8 cellular contexts compared by ENCODE assay signal in the genomic region with DNA sequence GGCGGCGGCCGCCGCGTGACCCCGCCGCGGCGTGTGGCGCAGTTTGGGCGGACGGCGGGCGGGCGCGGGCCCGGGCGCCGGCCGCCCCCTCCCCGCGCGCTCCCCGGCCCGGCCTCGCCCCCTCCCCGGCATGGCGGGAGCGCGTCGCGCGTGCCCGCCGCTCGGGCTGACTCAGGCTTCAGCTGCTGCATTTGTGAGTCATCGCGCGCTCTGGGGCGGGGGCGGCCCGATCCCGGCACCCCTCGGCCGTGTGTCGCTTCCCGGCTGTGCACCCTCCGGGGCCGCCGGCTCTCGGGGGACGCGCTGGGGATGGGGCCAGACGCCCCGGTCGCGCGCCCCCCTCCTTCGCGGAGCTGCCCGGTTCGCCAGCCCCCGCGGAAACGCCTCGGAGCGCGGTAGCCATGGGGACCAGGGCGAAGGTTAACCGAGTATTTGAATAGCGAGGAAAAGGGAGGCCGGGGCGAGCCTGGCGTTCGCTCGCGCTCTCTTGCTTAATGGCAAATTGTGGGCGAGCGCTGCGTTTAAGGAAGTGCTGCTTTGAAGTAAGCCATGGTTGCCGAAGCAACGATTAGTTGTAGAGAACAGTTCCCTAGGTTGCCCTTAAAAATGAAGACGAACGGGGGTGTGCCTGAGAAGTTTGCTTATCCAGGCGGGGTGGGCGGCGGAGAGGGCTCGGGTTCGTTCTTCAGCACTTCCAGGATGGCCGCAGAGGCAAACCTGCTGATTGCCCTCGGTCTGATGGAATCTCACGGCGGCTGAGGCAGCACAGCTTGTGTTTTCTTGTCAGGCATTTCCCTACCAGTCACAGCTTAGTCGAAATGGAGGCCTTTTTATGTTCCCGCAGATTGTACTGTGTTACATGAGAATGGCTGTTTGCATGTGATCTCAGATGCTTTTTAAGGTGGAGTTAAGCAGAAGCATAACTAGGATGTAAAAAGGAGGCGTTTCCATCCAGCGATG. TPM values are rescaled to one million over a fixed set of nuclear protein-coding genes. Genes with fewer than 3 reads are reported as not detected.
DNase-seq lines count a peak whose midpoint lies in the region; ATAC-seq, FAIRE-seq and TF ChIP-seq lines count a peak whose summit lies in the region.

No MANE protein-coding gene starts in this region.

- H3K36me3 ChIP-seq in Loucy (ENCODE audit: insufficient read depth, low read length) (peaks cover 48% of the 10 kb centered on the region), keratinocyte (ENCODE audit: control insufficient read depth in 2 of 2, extremely low read depth in 1 of 2, insufficient read depth in 2 of 2, low read length in 2 of 2) (peaks cover 39 to 49% of the 10 kb centered on the region in 2 experiments), spleen (peaks cover 12 to 47% (median 46%) of the 10 kb centered on the region in 6 donors)

- DNase-seq in EL (peak; percentile 78), cardiac fibroblast (ENCODE audit: low read depth in 2 of 2) (peak; percentile 61 to 63), keratinocyte (ENCODE audit: low read depth, low spot score) (no peak), spleen (peak; percentile 95), NCI-H2107 treated with DMSO at 0.1 percent for 48 hours (lab: John Stamatoyannopoulos, UW; ENCODE audit: unreplicated experiment) (no peak)

- H3K4me1 ChIP-seq in Loucy (ENCODE audit: insufficient read depth, low read length, poor library complexity, severe bottlenecking) (peaks cover 56% of the 10 kb centered on the region), keratinocyte (ENCODE audit: control insufficient read depth, extremely low read depth, insufficient read depth, low read length) (peaks cover 16% of the 10 kb centered on the region), spleen (peaks cover 19 to 79% (median 56%) of the 10 kb centered on the region in 6 donors)

- H2AFZ ChIP-seq in Loucy (ENCODE audit: low read length) (no peak overlapping the region), keratinocyte (ENCODE audit: control insufficient read depth, low read length) (no peak overlapping the region)

- peak overlapping the region; percentile 97 for H3K27ac ChIP-seq in keratinocyte (ENCODE audit: control insufficient read depth, insufficient read depth, low read length)
- H3K27ac ChIP-seq in spleen: peak overlapping the region; percentile 98 to 100 (median 100)

- FAIRE-seq in keratinocyte (lab: Jason Lieb, UNC): no peak

- no peaks in the 10 kb centered on the region for H3K9me2 ChIP-seq in Loucy (replicated peaks; ENCODE audit: low read depth, low read length)

- intact Hi-C loops in spleen (cut with DNase I; ENCODE audit: low total_unique reads): no loop called here

- peak; percentile 19 for ATAC-seq in GM21737 (IDR thresholded peaks at IDR 0.05; ENCODE audit: unreplicated experiment)
- ATAC-seq in activated CD4-positive, CD25-positive, alpha-beta regulatory T cell treated with anti-CD3 and anti-CD28 coated beads, Interleukin-2, amount 50 U/mL, for 24 hours: peak; percentile 41 to 46

- H3K9me3 ChIP-seq in Loucy (ENCODE audit: insufficient read depth, low read depth, low read length) (no peaks in the 10 kb centered on the region), keratinocyte (ENCODE audit: control insufficient read depth, low read depth, low read length) (no peaks in the 10 kb centered on the region), spleen (no peaks in the 10 kb centered on the region)

- H3K27me3 ChIP-seq in Loucy (ENCODE audit: insufficient read depth, low read length, poor library complexity, severe bottlenecking) (peaks cover 8% of the 10 kb centered on the region), keratinocyte (ENCODE audit: control insufficient read depth, extremely low read depth, insufficient read depth, low read length) (no peaks in the 10 kb centered on the region), spleen (replicated peaks in 1 of 7) (no peaks in the 10 kb centered on the region)

- H3K9ac ChIP-seq in Loucy (ENCODE audit: low read depth, low read length, poor library complexity, severe bottlenecking): peak overlapping the region; percentile 99
- H3K9ac ChIP-seq in keratinocyte (ENCODE audit: control insufficient read depth, extremely low read depth, insufficient read depth, low read length): peak overlapping the region; percentile 98

- dilution Hi-C loops in keratinocyte (cut with MboI; ENCODE audit: extremely low pct_ligation_motif_present, low sequenced_read_pairs): no loop called here

- H3K79me2 ChIP-seq in Loucy (ENCODE audit: insufficient read depth, low read length) (peaks cover 83% of the 10 kb centered on the region), keratinocyte (ENCODE audit: control insufficient read depth, insufficient read depth, low read length) (peaks cover 57% of the 10 kb centered on the region)

- H3K4me3 ChIP-seq in Loucy (ENCODE audit: low read length, poor library complexity, severe bottlenecking) (peak overlapping the region; percentile 97), cardiac fibroblast (replicated peaks in 1 of 2; ENCODE audit: low read depth in 2 of 2, low read length in 2 of 2) (peak overlapping the region; percentile 78 to 89), keratinocyte (ENCODE audit: control insufficient read depth in 2 of 3, extremely low read depth in 1 of 3, insufficient read depth in 2 of 3, low read depth in 1 of 3, low read length in 3 of 3) (peak overlapping the region; percentile 64 to 99 (median 97)), spleen (peak overlapping the region; percentile 75 to 96 (median 92))

- peak in 2 of 3 donors; percentile 32 to 49 for TF ChIP-seq POLR2A in spleen (IDR thresholded peaks at IDR 0.05)

- 0 to 2% (median 1%) methylated on average over 25 to 97 of the region's 97 CpGs for WGBS in spleen, 5 donors

- no peaks in the 10 kb centered on the region for H3K9me1 ChIP-seq in keratinocyte (ENCODE audit: control insufficient read depth, extremely low read depth, insufficient read depth, low read length)

- no peaks in the 10 kb centered on the region for H3F3A ChIP-seq in Loucy (ENCODE audit: low read depth)

- TF ChIP-seq CTCF in Loucy (conservative IDR thresholded peaks at IDR 0.05; ENCODE audit: low read length): no peak
- TF ChIP-seq CTCF in cardiac fibroblast (IDR thresholded peaks at IDR 0.05; ENCODE audit: low read depth, low read length): no peak
- TF ChIP-seq CTCF in keratinocyte (optimal IDR thresholded peaks at IDR 0.05 in 1 of 3, IDR thresholded peaks at IDR 0.05 in 1 of 3, conservative IDR thresholded peaks at IDR 0.05 in 1 of 3; ENCODE audit: extremely low read depth in 1 of 3, insufficient read depth in 2 of 3, low read length in 3 of 3): no peak
- no peak for TF ChIP-seq CTCF in spleen (IDR thresholded peaks at IDR 0.05 in 8 of 11, conservative IDR thresholded peaks at IDR 0.05 in 3 of 11)

- peak overlapping the region; percentile 99 for H3K4me2 ChIP-seq in Loucy (ENCODE audit: low read depth, low read length, poor library complexity, severe bottlenecking)
- peak overlapping the region; percentile 76 for H3K4me2 ChIP-seq in keratinocyte (ENCODE audit: control insufficient read depth, extremely low read depth, insufficient read depth, low read depth, low read length)

- H4K20me1 ChIP-seq in Loucy (ENCODE audit: insufficient read depth, low read length, poor library complexity, severe bottlenecking): peaks cover 53% of the 10 kb centered on the region
- H4K20me1 ChIP-seq in keratinocyte (ENCODE audit: control insufficient read depth, extremely low read depth, insufficient read depth, low read length): peaks cover 24% of the 10 kb centered on the region

RNA-seq across cellular contexts. Expression of a gene that starts 0.9 kb away (rescaled TPM):
- polyA plus RNA-seq in keratinocyte (139 to 283 TPM (median 221 TPM) in 3 replicates), spleen (10 to 100 TPM; 31.9 to 60.0 (median 46.8) TPM)
- polyA plus RNA-seq in keratinocyte (2011; ENCODE audit: low read depth): 273 TPM
- polyA plus RNA-seq in keratinocyte (2011; cell fraction: cytosol; rRNA removed): 115 and 191 TPM in 2 replicates
- polyA plus RNA-seq in keratinocyte (2011; cell fraction: nucleus; rRNA removed): 159 and 203 TPM in 2 replicates
- 132 and 196 TPM in 2 replicates for polyA plus RNA-seq in keratinocyte (2012; ENCODE audit: low replicate concordance)
- polyA minus RNA-seq in keratinocyte: 54.1 to 141 TPM (median 61.6 TPM) in 3 replicates
- 65.4 TPM for polyA minus RNA-seq in keratinocyte (2011; cell fraction: cytosol; rRNA and poly(A)+ RNA removed)
- polyA minus RNA-seq in keratinocyte (2011; cell fraction: nucleus; rRNA and poly(A)+ RNA removed): 58.7 and 107 TPM in 2 replicates
- 100 to 1,000 TPM; 173 to 261 (median 228) TPM for total RNA-seq in spleen

RNA-seq across cellular contexts. Expression of a gene that starts 50.3 kb away (rescaled TPM):
- polyA plus RNA-seq in keratinocyte: 104 to 133 TPM (median 109 TPM) in 3 replicates
- 140 TPM for polyA plus RNA-seq in keratinocyte (2011; ENCODE audit: low read depth)
- polyA plus RNA-seq in keratinocyte (2011; cell fraction: cytosol; rRNA removed): 76.3 and 108 TPM in 2 replicates
- 222 and 234 TPM in 2 replicates for polyA plus RNA-seq in keratinocyte (2011; cell fraction: nucleus; rRNA removed)
- polyA plus RNA-seq in keratinocyte (2012; ENCODE audit: low replicate concordance): 75.5 and 77.8 TPM in 2 replicates
- 33.2 to 176 TPM (median 102 TPM) in 3 replicates for polyA minus RNA-seq in keratinocyte
- 114 TPM for polyA minus RNA-seq in keratinocyte (2011; cell fraction: cytosol; rRNA and poly(A)+ RNA removed)
- 100 and 181 TPM in 2 replicates for polyA minus RNA-seq in keratinocyte (2011; cell fraction: nucleus; rRNA and poly(A)+ RNA removed)
- 100 to 1,000 TPM in 6 of 7 donors, 10 to 100 TPM in 1; 89.3 to 144 (median 114) TPM for total RNA-seq in spleen
- polyA plus RNA-seq in spleen: 10 to 100 TPM; 40.4 to 98.7 (median 70.0) TPM

Comparison
In these comparisons a context has a peak if more than half of its experiments do, and no peak if none do; other contexts are left out.
1. DNase-seq: peak in EL (single experiment), cardiac fibroblast (2 of 2) and spleen (single experiment); none in keratinocyte (single experiment) and NCI-H2107 treated with DMSO at 0.1 percent for 48 hours (single experiment).
2. Peak in every context shown above with its lines, with median percentiles within 50 percentile points of each other: H3K4me3 ChIP-seq.